18 cellular contexts compared by ENCODE assay signal in genomic region chr7:77897004-77897547, GRCh38.
"Had no signal": no experiment of that assay in that cellular context is flagged by ENCODE, and none has a peak within 500 bp of the region (broad histone marks: within the 10 kb centered on the region; RNA-seq: fewer than 3 reads in every experiment).

No MANE protein-coding gene starts in this region.

- H3K27me3 ChIP-seq: body of pancreas, cardiac muscle cell, foreskin keratinocyte, thyroid gland had no signal

- H3K9me3 ChIP-seq: body of pancreas, left ventricle myocardium inferior, prostate gland, thyroid gland had no signal

- H3K4me1 ChIP-seq: foreskin keratinocyte, left ventricle myocardium inferior, prostate gland had no signal

- H3K4me3 ChIP-seq: body of pancreas, cardiac muscle cell, left ventricle myocardium inferior, prostate gland, thyroid gland had no signal

- H3K36me3 ChIP-seq: cardiac muscle cell, prostate gland, thyroid gland had no signal

- ATAC-seq: activated CD8-positive, alpha-beta memory T cell treated with anti-CD3 and anti-CD28 coated beads, Interleukin-2, amount 10 ng/mL, durations not matched to agents 7 days and 5 days; activated CD8-positive, alpha-beta T cell treated with anti-CD3 and anti-CD28 coated beads for 36 hours; body of pancreas; foreskin keratinocyte; natural killer cell treated with Interleukin-12 subunit alpha and Interleukin-12 subunit beta and Interleukin-15 and Interleukin-18, amount 100 ng/mL, for 72 hours had no signal

- DNase-seq: activated CD4-positive, alpha-beta T cell treated with anti-CD3 and anti-CD28 coated beads, Interleukin-2, amount 10 ng/mL, durations not matched to agents 7 days and 5 days; activated CD4-positive, CD25-positive, alpha-beta regulatory T cell treated with anti-CD3 and anti-CD28 coated beads, Interleukin-2, amount 50 U/mL, for 72 hours; activated CD8-positive, alpha-beta memory T cell treated with anti-CD3 and anti-CD28 coated beads, Interleukin-2, amount 10 ng/mL, durations not matched to agents 7 days and 5 days; activated CD8-positive, alpha-beta T cell treated with anti-CD3 and anti-CD28 coated beads for 36 hours; activated gamma-delta T cell treated with Interleukin-2 at 50 U/mL for 16 hours; activated T-cell treated with anti-CD3 and anti-CD28 coated beads for 4 hours; anterior cingulate cortex; body of pancreas; effector CD8-positive, alpha-beta T cell; foreskin keratinocyte; immature natural killer cell; left ventricle myocardium inferior; substantia nigra; thyroid gland had no signal

- H3K27ac ChIP-seq: body of pancreas, cardiac muscle cell, foreskin keratinocyte, left ventricle myocardium inferior, prostate gland, thyroid gland, VCaP had no signal
